Comparison of ENCODE assay signal across 26 cellular contexts in the genomic region with DNA sequence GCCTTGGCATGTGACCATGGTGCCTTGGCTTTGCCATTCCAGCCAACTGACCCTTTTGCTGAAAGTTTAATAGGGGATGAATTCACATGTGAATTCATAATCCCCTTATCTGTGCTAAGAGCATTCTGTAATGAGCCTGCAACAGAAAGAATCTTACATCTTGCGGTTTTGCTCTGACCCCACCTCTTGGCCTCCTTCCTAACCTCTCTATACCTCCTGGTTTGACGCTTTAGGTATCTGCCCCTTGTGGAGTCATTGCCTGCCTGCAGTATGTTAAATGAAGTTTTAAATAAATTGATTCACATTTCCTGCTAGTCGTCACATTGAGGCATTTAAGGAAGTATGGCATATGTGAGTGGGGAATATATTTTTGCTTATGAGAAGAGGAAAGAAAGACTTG.
A peak's percentile ranks its signal among the peaks of the same experiment; 100 is the strongest.
DNase-seq lines count a peak whose midpoint lies in the region; ATAC-seq and TF ChIP-seq lines count a peak whose summit lies in the region.
"Had no signal": no experiment of that assay in that cellular context is flagged by ENCODE, and none has a peak within 500 bp of the region (broad histone marks: within the 10 kb centered on the region; RNA-seq: fewer than 3 reads in every experiment).

No MANE protein-coding gene starts in this region.

- no peak for TF ChIP-seq CTCF in fibroblast of pulmonary artery (IDR thresholded peaks at IDR 0.05; ENCODE audit: low read length, missing control alignments)

- no peak overlapping the region for H3K4me3 Mint-ChIP-seq in activated naive CD8-positive, alpha-beta T cell treated with anti-CD3 and anti-CD28 coated beads for 36 hours
- H3K4me3 Mint-ChIP-seq: activated CD4-positive, alpha-beta memory T cell treated with anti-CD3 and anti-CD28 coated beads for 36 hours; activated naive CD8-positive, alpha-beta T cell treated with anti-CD3 and anti-CD28 coated beads, Interleukin-2, amount 10 ng/mL, durations not matched to agents 7 days and 5 days; CD8-positive, alpha-beta T cell; HFFc6; IgD-negative memory B cell; neural crest cell; stimulated activated naive CD8-positive, alpha-beta T cell treated with anti-CD3 and anti-CD28 coated beads, Interleukin-15, Interleukin-2, amounts not matched to agents 100 ng/mL and 50 ng/mL, for 24 hours; T-helper 2 cell treated with Interferon-gamma antibody and Interleukin-4, amounts not matched to agents 5 μg/mL and 100 μg/mL, for 36 hours had no signal

- DNase-seq in NOMO-1 (lab: John Stamatoyannopoulos, UW; ENCODE audit: unreplicated experiment in 2 of 2) = peak; percentile 32 to 49
- no peak for DNase-seq in NOMO-1 treated with dmso at 0.1 percent for 144 hours (lab: John Stamatoyannopoulos, UW; ENCODE audit: unreplicated experiment)
- peak; percentile 69 for DNase-seq in OCI-M1 (lab: John Stamatoyannopoulos, UW)
- peak; percentile 16 for DNase-seq in fibroblast of pulmonary artery (ENCODE audit: low read depth)
- DNase-seq in activated CD4-positive, alpha-beta T cell treated with anti-CD3 and anti-CD28 coated beads for 4 hours = no peak
- DNase-seq in SKM-1 (lab: John Stamatoyannopoulos, UW; ENCODE audit: unreplicated experiment) = no peak
- no peak for DNase-seq in activated naive CD8-positive, alpha-beta T cell treated with anti-CD3 and anti-CD28 coated beads for 36 hours
- DNase-seq: activated CD4-positive, alpha-beta memory T cell treated with anti-CD3 and anti-CD28 coated beads for 36 hours; activated effector memory CD4-positive, alpha-beta T cell treated with Interleukin-2 at 50 U/mL for 16 hours; activated naive CD8-positive, alpha-beta T cell treated with anti-CD3 and anti-CD28 coated beads, Interleukin-2, amount 10 ng/mL, durations not matched to agents 7 days and 5 days; AML-193; body of pancreas; CD8-positive, alpha-beta T cell; DMS153; foreskin keratinocyte; HFFc6; MG63; NCI-H524; right lobe of liver had no signal

- H3K9me3 Mint-ChIP-seq in activated naive CD8-positive, alpha-beta T cell treated with anti-CD3 and anti-CD28 coated beads for 36 hours = no peaks in the 10 kb centered on the region
- H3K9me3 Mint-ChIP-seq: activated CD4-positive, alpha-beta memory T cell treated with anti-CD3 and anti-CD28 coated beads for 36 hours; activated naive CD8-positive, alpha-beta T cell treated with anti-CD3 and anti-CD28 coated beads, Interleukin-2, amount 10 ng/mL, durations not matched to agents 7 days and 5 days; CD8-positive, alpha-beta T cell; HFFc6; IgD-negative memory B cell; stimulated activated naive CD8-positive, alpha-beta T cell treated with anti-CD3 and anti-CD28 coated beads, Interleukin-15, Interleukin-2, amounts not matched to agents 100 ng/mL and 50 ng/mL, for 24 hours; T-helper 2 cell treated with Interferon-gamma antibody and Interleukin-4, amounts not matched to agents 5 μg/mL and 100 μg/mL, for 36 hours had no signal

- H3K4me1 Mint-ChIP-seq in activated naive CD8-positive, alpha-beta T cell treated with anti-CD3 and anti-CD28 coated beads for 36 hours = no peaks in the 10 kb centered on the region
- H3K4me1 Mint-ChIP-seq: activated naive CD8-positive, alpha-beta T cell treated with anti-CD3 and anti-CD28 coated beads, Interleukin-2, amount 10 ng/mL, durations not matched to agents 7 days and 5 days; IgD-negative memory B cell had no signal

- H3K27ac Mint-ChIP-seq in activated naive CD8-positive, alpha-beta T cell treated with anti-CD3 and anti-CD28 coated beads for 36 hours = no peak overlapping the region
- H3K27ac Mint-ChIP-seq: activated CD4-positive, alpha-beta memory T cell treated with anti-CD3 and anti-CD28 coated beads for 36 hours; activated naive CD8-positive, alpha-beta T cell treated with anti-CD3 and anti-CD28 coated beads, Interleukin-2, amount 10 ng/mL, durations not matched to agents 7 days and 5 days; CD8-positive, alpha-beta T cell; HFFc6; IgD-negative memory B cell; stimulated activated naive CD8-positive, alpha-beta T cell treated with anti-CD3 and anti-CD28 coated beads, Interleukin-15, Interleukin-2, amounts not matched to agents 100 ng/mL and 50 ng/mL, for 24 hours; T-helper 2 cell treated with Interferon-gamma antibody and Interleukin-4, amounts not matched to agents 5 μg/mL and 100 μg/mL, for 36 hours had no signal

- ATAC-seq in HG03039 (IDR thresholded peaks at IDR 0.05; ENCODE audit: unreplicated experiment) = no peak
- ATAC-seq: body of pancreas; CD8-positive, alpha-beta T cell; foreskin keratinocyte; right lobe of liver; SK-N-SH treated with all-trans-retinoic acid at 6 μM for 48 hours had no signal

- no peaks in the 10 kb centered on the region for H3K27me3 Mint-ChIP-seq in activated naive CD8-positive, alpha-beta T cell treated with anti-CD3 and anti-CD28 coated beads for 36 hours
- H3K27me3 Mint-ChIP-seq: activated CD4-positive, alpha-beta memory T cell treated with anti-CD3 and anti-CD28 coated beads for 36 hours; IgD-negative memory B cell had no signal

- no peak overlapping the region for H3K4me3 ChIP-seq in fibroblast of pulmonary artery (replicated peaks; ENCODE audit: low read depth, low read length)
- H3K4me3 ChIP-seq: body of pancreas, lung, MG63, right lobe of liver had no signal

- no peaks in the 10 kb centered on the region for H3K36me3 Mint-ChIP-seq in activated naive CD8-positive, alpha-beta T cell treated with anti-CD3 and anti-CD28 coated beads for 36 hours
- H3K36me3 Mint-ChIP-seq: activated CD4-positive, alpha-beta memory T cell treated with anti-CD3 and anti-CD28 coated beads for 36 hours; activated naive CD8-positive, alpha-beta T cell treated with anti-CD3 and anti-CD28 coated beads, Interleukin-2, amount 10 ng/mL, durations not matched to agents 7 days and 5 days; CD8-positive, alpha-beta T cell; IgD-negative memory B cell had no signal

Comparison
In these comparisons a context has a peak if more than half of its experiments do, and no peak if none do; other contexts are left out.
1. DNase-seq: peak in NOMO-1 (2 of 2), OCI-M1 (single experiment) and fibroblast of pulmonary artery (single experiment); none in NOMO-1 treated with dmso at 0.1 percent for 144 hours (single experiment), activated CD4-positive, alpha-beta T cell treated with anti-CD3 and anti-CD28 coated beads for 4 hours (0 of 2), SKM-1 (single experiment) and activated naive CD8-positive, alpha-beta T cell treated with anti-CD3 and anti-CD28 coated beads for 36 hours (single experiment).